ENCODE assay signal across 13 cellular contexts in genomic region chr3:70979983-70980645, GRCh38.
DNase-seq lines count a peak whose midpoint lies in the region; TF ChIP-seq lines count a peak whose summit lies in the region.
"Had no signal": no experiment of that assay in that cellular context is flagged by ENCODE, and none has a peak within 500 bp of the region (broad histone marks: within the 10 kb centered on the region; RNA-seq: fewer than 3 reads in every experiment).

No MANE protein-coding gene starts in this region.

- POLR2A ChIA-PET in CD8-positive, alpha-beta memory T cell (lab: Charles Lee) = no interaction called here

- H3K9me3 ChIP-seq in CD8-positive, alpha-beta memory T cell (ENCODE audit: low read length) = no peaks in the 10 kb centered on the region
- no peaks in the 10 kb centered on the region for H3K9me3 ChIP-seq in prostate gland
- H3K9me3 ChIP-seq: thoracic aorta had no signal

- no peak overlapping the region for H3K4me3 ChIP-seq in CD8-positive, alpha-beta memory T cell (ENCODE audit: low read length)
- H3K4me3 ChIP-seq in KMS-11 (IDR thresholded peaks at IDR 0.05; ENCODE audit: insufficient read depth, low read depth, low read length) (no peak overlapping the region), prostate gland (no peak overlapping the region)
- H3K4me3 ChIP-seq: thoracic aorta had no signal

- no peak overlapping the region for H3K27ac ChIP-seq in CD8-positive, alpha-beta memory T cell (ENCODE audit: low read depth, low read length)
- peak overlapping the region; percentile 100 for H3K27ac ChIP-seq in KMS-11
- peak overlapping the region; percentile 90 to 92 for H3K27ac ChIP-seq in prostate gland
- H3K27ac ChIP-seq in caudate nucleus (ENCODE audit: low read depth, low read length) = no peak overlapping the region
- H3K27ac ChIP-seq: parathyroid adenoma had no signal

- no peaks in the 10 kb centered on the region for H4K20me1 ChIP-seq in KMS-11 (ENCODE audit: insufficient read depth)

- H3K4me3 Mint-ChIP-seq in CD8-positive, alpha-beta memory T cell = no peak overlapping the region
- no peak overlapping the region for H3K4me3 Mint-ChIP-seq in chondrocyte (ENCODE audit: unreplicated experiment)
- H3K4me3 Mint-ChIP-seq in HFFc6 = no peak overlapping the region

- TF ChIP-seq CTCF in KMS-11 (conservative IDR thresholded peaks at IDR 0.05; ENCODE audit: low read depth, low read length) = no peak
- TF ChIP-seq CTCF in chondrocyte (IDR thresholded peaks at IDR 0.05) = no peak
- no peak for TF ChIP-seq CTCF in prostate gland (IDR thresholded peaks at IDR 0.05)
- TF ChIP-seq CTCF in HFFc6 (IDR thresholded peaks at IDR 0.05) = no peak

- no peak overlapping the region for H3K9ac ChIP-seq in KMS-11
- H3K9ac ChIP-seq: parathyroid adenoma had no signal

- WGBS in prostate gland = 90% methylated on average over 7 of the region's 7 CpGs

- H3K4me1 Mint-ChIP-seq in CD8-positive, alpha-beta memory T cell = peaks cover 38 to 62% (median 58%) of the 10 kb centered on the region in 3 donors
- H3K4me1 Mint-ChIP-seq in chondrocyte (ENCODE audit: low read depth) = peaks cover 60% of the 10 kb centered on the region
- H3K4me1 Mint-ChIP-seq in HFFc6 (ENCODE audit: low read depth) = peaks cover 58% of the 10 kb centered on the region

- no peaks in the 10 kb centered on the region for H3K27me3 ChIP-seq in CD8-positive, alpha-beta memory T cell (ENCODE audit: insufficient read depth, low read length, poor library complexity, severe bottlenecking)
- H3K27me3 ChIP-seq in KMS-11 (ENCODE audit: insufficient read depth, low read depth) (no peaks in the 10 kb centered on the region), prostate gland (replicated peaks; ENCODE audit: insufficient read depth) (no peaks in the 10 kb centered on the region)

- TF ChIP-seq POLR2A in prostate gland (IDR thresholded peaks at IDR 0.05) = no peak

- H3K36me3 Mint-ChIP-seq in CD8-positive, alpha-beta memory T cell = peaks cover 19 to 93% (median 36%) of the 10 kb centered on the region in 3 donors
- H3K36me3 Mint-ChIP-seq in chondrocyte (ENCODE audit: low read depth) (peaks cover 41% of the 10 kb centered on the region), HFFc6 (ENCODE audit: low read depth) (peaks cover 35% of the 10 kb centered on the region)

- peaks cover 41% of the 10 kb centered on the region for H3K4me1 ChIP-seq in CD8-positive, alpha-beta memory T cell (ENCODE audit: insufficient read depth, low read length)
- H3K4me1 ChIP-seq in KMS-11 (ENCODE audit: low read depth, poor library complexity, severe bottlenecking) = peaks cover 59% of the 10 kb centered on the region
- H3K4me1 ChIP-seq in prostate gland (replicated peaks) = peaks cover 15% of the 10 kb centered on the region

- CTCF ChIA-PET in CD8-positive, alpha-beta memory T cell (lab: Charles Lee) = interaction anchor here (0.9 kb wide), 1 partner anchor 15 kb away, joined by 3 read pairs; no protein-coding TSS in a partner anchor

- no peak for DNase-seq in CD8-positive, alpha-beta memory T cell
- DNase-seq in chondrocyte (ENCODE audit: low spot score) (no peak), prostate gland (ENCODE audit: low spot score) (no peak), caudate nucleus (lab: John Stamatoyannopoulos, UW) (no peak), DMS 273 (lab: John Stamatoyannopoulos, UW; ENCODE audit: unreplicated experiment) (no peak), HFFc6 (no peak)
- no peak for DNase-seq in stimulated activated CD8-positive, alpha-beta memory T cell treated with anti-CD3 and anti-CD28 coated beads, Interleukin-4, amount 100 ng/mL, for 48 hours
- DNase-seq: activated CD4-positive, alpha-beta T cell treated with anti-CD3 and anti-CD28 coated beads, Interleukin-2, amount 50 U/mL, for 4 hours; NCI-H1048; SW 1271 had no signal

- H3K36me3 ChIP-seq in CD8-positive, alpha-beta memory T cell (ENCODE audit: insufficient read depth, low read length) = peaks cover 38% of the 10 kb centered on the region
- no peaks in the 10 kb centered on the region for H3K36me3 ChIP-seq in KMS-11 (ENCODE audit: insufficient read depth)
- peaks cover 2 to 3% of the 10 kb centered on the region in 2 donors for H3K36me3 ChIP-seq in prostate gland

- intact Hi-C loops in prostate gland (cut with DNase I) = no loop called here

- peak overlapping the region in 7 of 8 donors; percentile 44 to 90 (median 59) for H3K27ac Mint-ChIP-seq in CD8-positive, alpha-beta memory T cell
- H3K27ac Mint-ChIP-seq in chondrocyte (ENCODE audit: unreplicated experiment) (peak overlapping the region; percentile 100), HFFc6 (no peak overlapping the region; the same call in 1 of the 2 replicates)

- H3K9me3 Mint-ChIP-seq in CD8-positive, alpha-beta memory T cell = no peaks in the 10 kb centered on the region
- H3K9me3 Mint-ChIP-seq in chondrocyte (ENCODE audit: low read depth) (no peaks in the 10 kb centered on the region), HFFc6 (no peaks in the 10 kb centered on the region)

- no peaks in the 10 kb centered on the region; the same call in 1 of the 2 replicates for H3K79me2 ChIP-seq in KMS-11 (ENCODE audit: insufficient read depth, low read depth)
- H3K79me2 ChIP-seq: parathyroid adenoma had no signal

- no peaks in the 10 kb centered on the region for H3K27me3 Mint-ChIP-seq in CD8-positive, alpha-beta memory T cell
- H3K27me3 Mint-ChIP-seq in chondrocyte (ENCODE audit: low read depth) = no peaks in the 10 kb centered on the region
- no peaks in the 10 kb centered on the region; the same call in 1 of the 2 replicates for H3K27me3 Mint-ChIP-seq in HFFc6 (ENCODE audit: insufficient read depth)

- H2AFZ ChIP-seq in KMS-11 (ENCODE audit: low read depth) = no peak overlapping the region
- H2AFZ ChIP-seq: parathyroid adenoma had no signal

- peak overlapping the region; percentile 97 for H3K4me2 ChIP-seq in KMS-11

Comparison
In these comparisons a context has a peak if more than half of its experiments do, and no peak if none do; other contexts are left out.
1. H3K27ac ChIP-seq: peak in KMS-11 (single experiment) and prostate gland (2 of 2); none in CD8-positive, alpha-beta memory T cell (single experiment) and caudate nucleus (single experiment).